21 cellular contexts compared by ENCODE assay signal in the genomic region with DNA sequence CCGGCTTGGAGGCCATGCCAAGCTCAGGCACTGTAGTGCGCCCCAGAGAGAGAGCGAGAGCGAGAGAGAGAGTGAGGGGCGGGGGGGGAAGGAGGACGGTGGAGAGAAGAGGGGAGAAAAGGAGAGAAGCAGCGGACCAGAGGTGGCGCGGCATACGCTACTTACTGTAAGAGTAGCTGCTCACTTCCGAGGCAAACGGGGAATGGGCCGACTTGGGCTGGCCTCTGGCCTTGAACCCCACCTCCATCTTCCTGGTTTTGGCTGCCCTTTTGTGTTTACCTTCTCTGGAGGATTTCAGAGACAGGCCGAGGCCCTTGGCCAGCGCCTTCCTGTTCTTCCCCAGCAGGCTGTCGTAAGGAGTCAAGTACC.
DNase-seq lines count a peak whose midpoint lies in the region; ATAC-seq, FAIRE-seq and TF ChIP-seq lines count a peak whose summit lies in the region.
"Had no signal": no experiment of that assay in that cellular context is flagged by ENCODE, and none has a peak within 500 bp of the region (broad histone marks: within the 10 kb centered on the region; RNA-seq: fewer than 3 reads in every experiment).

No MANE protein-coding gene starts in this region.

- H3K9me1 ChIP-seq in K562 (ENCODE audit: control insufficient read depth, insufficient read depth, low read length) = no peaks in the 10 kb centered on the region

- POLR2A ChIA-PET in K562 (lab: Yijun Ruan, JAX) = interaction anchor here (1.0 kb wide), 1 partner anchor 68 kb away, joined by 3 read pairs; no protein-coding TSS in a partner anchor

- TF ChIP-seq CTCF in K562 (IDR thresholded peaks at IDR 0.05 in 2 of 3, conservative IDR thresholded peaks at IDR 0.05 in 1 of 3; ENCODE audit: insufficient read depth in 2 of 3, low read depth in 1 of 3, low read length in 3 of 3) (no peak), left lung (IDR thresholded peaks at IDR 0.05) (no peak), upper lobe of left lung (IDR thresholded peaks at IDR 0.05) (no peak), breast epithelium (IDR thresholded peaks at IDR 0.05) (no peak)

- CTCF ChIA-PET in K562 (lab: Yijun Ruan, JAX; ENCODE audit: low intra/inter-chr PET ratio) = no interaction called here

- H3K4me1 ChIP-seq in K562 (replicated peaks in 1 of 2; ENCODE audit: control insufficient read depth in 2 of 2, insufficient read depth in 2 of 2, low read length in 2 of 2) = peaks cover 0 to 3% of the 10 kb centered on the region in 2 experiments; a peak in 2 of 5 replicates
- H3K4me1 ChIP-seq in left lung = peaks cover 11 to 31% of the 10 kb centered on the region in 2 donors
- H3K4me1 ChIP-seq in rectal smooth muscle tissue (ENCODE audit: control insufficient read depth, insufficient read depth, low read length) = peaks cover 35% of the 10 kb centered on the region
- H3K4me1 ChIP-seq in upper lobe of left lung = peaks cover 11 to 51% (median 37%) of the 10 kb centered on the region in 4 donors
- H3K4me1 ChIP-seq in breast epithelium = peaks cover 7 to 21% of the 10 kb centered on the region in 2 donors
- H3K4me1 ChIP-seq: A549 had no signal

- intact Hi-C loops in K562 (cut with micrococcal nuclease) = no loop called here
- intact Hi-C loops in left lung (cut with DNase I) = loop anchor here in 1 of 2 donors (10.0 kb wide), 1 partner anchor 122 kb away; no protein-coding TSS in a partner anchor
- intact Hi-C loops in breast epithelium (cut with DNase I; ENCODE audit: low total_unique reads) = no loop called here

- ATAC-seq in K562 (no peak), left lung (peak; percentile 4), upper lobe of left lung (ENCODE audit: low FRiP score in 2 of 2) (no peak), GM18858 (IDR thresholded peaks at IDR 0.05; ENCODE audit: unreplicated experiment) (no peak)
- ATAC-seq: A549, PC-3 had no signal

- WGBS in K562 (ENCODE audit: insufficient coverage, low coverage, missing lambda C conversion rate) = 95% methylated on average over 8 of the region's 16 CpGs
- 80 to 89% methylated on average over 16 of the region's 16 CpGs for WGBS in upper lobe of left lung, 2 donors

- no peak for FAIRE-seq in K562 (lab: Jason Lieb, UNC)
- FAIRE-seq: A549, G401.6 had no signal

- no TSS peak for BruUV-seq in K562 (replicated peaks; lab: Mats Ljungman, UMichigan)

- peaks cover 45% of the 10 kb centered on the region; the same call in 2 of the 3 replicates for H3K36me3 ChIP-seq in K562 (ENCODE audit: control insufficient read depth, insufficient read depth, low read length)
- H3K36me3 ChIP-seq in left lung = peaks cover 0 to 100% of the 10 kb centered on the region in 2 donors
- peaks cover 49% of the 10 kb centered on the region for H3K36me3 ChIP-seq in rectal smooth muscle tissue (ENCODE audit: control insufficient read depth, insufficient read depth, low read length)
- H3K36me3 ChIP-seq in upper lobe of left lung = peaks cover 35 to 90% (median 77%) of the 10 kb centered on the region in 4 donors
- H3K36me3 ChIP-seq in breast epithelium = peaks cover 10% of the 10 kb centered on the region

- DNase-seq in K562 (ENCODE audit: extremely low read depth in 1 of 4, low spot score in 3 of 4) = no peak
- peak in 1 of 2 donors; percentile 54 for DNase-seq in left lung
- peak in 1 of 2 donors; percentile 29 for DNase-seq in upper lobe of left lung
- no peak for DNase-seq in breast epithelium (ENCODE audit: low spot score in 2 of 2)
- DNase-seq in stimulated activated CD4-positive, alpha-beta T cell treated with anti-CD3 and anti-CD28 coated beads, Interleukin-4, amount 100 ng/mL, for 4 hours = no peak
- DNase-seq: AML-193; CD4-positive, alpha-beta T cell; DMS53; KG1; MG63; NCI-H2029; NCI-H446; NCI-H524 treated with DMSO at 0.1 percent for 48 hours; NCI-H774; PC-3; SK-N-SH had no signal

- in situ Hi-C loops in K562 (cut with MboI) = loop anchor here (10.0 kb wide), 1 partner anchor 318 kb away; no protein-coding TSS in a partner anchor

- TF ChIP-seq EP300 in K562 (IDR thresholded peaks at IDR 0.05; ENCODE audit: low read length) = no peak
- no peak for TF ChIP-seq EP300 in upper lobe of left lung (IDR thresholded peaks at IDR 0.05)

- H3K9ac ChIP-seq in K562 (ENCODE audit: insufficient read depth in 1 of 2, low read depth in 2 of 2, low read length in 2 of 2) (no peak overlapping the region), rectal smooth muscle tissue (ENCODE audit: low read length) (no peak overlapping the region)
- H3K9ac ChIP-seq: BLaER1 treated with 17β-estradiol and CSF1 and Interleukin-3, amounts not matched to agents 10 nM and 100 nM; SK-N-SH had no signal

- TF ChIP-seq RAD21 in K562 (CRISPR knock-in tag; conservative IDR thresholded peaks at IDR 0.05 in 1 of 2, IDR thresholded peaks at IDR 0.05 in 1 of 2) = no peak

- no peak overlapping the region for H3K4me3 ChIP-seq in K562
- H3K4me3 ChIP-seq in left lung = no peak overlapping the region
- H3K4me3 ChIP-seq in rectal smooth muscle tissue (ENCODE audit: low read length) = no peak overlapping the region
- no peak overlapping the region for H3K4me3 ChIP-seq in upper lobe of left lung
- no peak overlapping the region for H3K4me3 ChIP-seq in breast epithelium
- H3K4me3 ChIP-seq: A549; BLaER1 treated with 17β-estradiol and CSF1 and Interleukin-3, amounts not matched to agents 10 nM and 100 nM; MG63 had no signal

- H2AFZ ChIP-seq in K562 (ENCODE audit: low read depth, low read length) = no peak overlapping the region

- H3K4me2 ChIP-seq in K562 (ENCODE audit: insufficient read depth, low read length) = no peak overlapping the region
- H3K4me2 ChIP-seq: A549; BLaER1 treated with 17β-estradiol and CSF1 and Interleukin-3, amounts not matched to agents 10 nM and 100 nM; SK-N-SH had no signal

- TF ChIP-seq POLR2A in K562 (conservative IDR thresholded peaks at IDR 0.05) (no peak), upper lobe of left lung (IDR thresholded peaks at IDR 0.05) (no peak), breast epithelium (IDR thresholded peaks at IDR 0.05) (no peak)

- no peak overlapping the region for H3K27ac ChIP-seq in K562 (ENCODE audit: extremely low read depth, low read depth, low read length)
- H3K27ac ChIP-seq in left lung = no peak overlapping the region
- peak overlapping the region; percentile 66 for H3K27ac ChIP-seq in rectal smooth muscle tissue (ENCODE audit: low read depth, low read length)
- peak overlapping the region in 3 of 4 donors; percentile 19 to 72 (median 49) for H3K27ac ChIP-seq in upper lobe of left lung
- peak overlapping the region in 1 of 2 donors; percentile 7 for H3K27ac ChIP-seq in breast epithelium
- H3K27ac ChIP-seq: A549; BLaER1 treated with 17β-estradiol and CSF1 and Interleukin-3, amounts not matched to agents 10 nM and 100 nM had no signal

- H3K9me3 ChIP-seq in K562 (replicated peaks; ENCODE audit: control insufficient read depth, insufficient read depth, low read depth, low read length) (no peaks in the 10 kb centered on the region), left lung (no peaks in the 10 kb centered on the region), upper lobe of left lung (no peaks in the 10 kb centered on the region), breast epithelium (no peaks in the 10 kb centered on the region)
- H3K9me3 ChIP-seq: A549; BLaER1 treated with 17β-estradiol and CSF1 and Interleukin-3, amounts not matched to agents 10 nM and 100 nM; MG63; SK-N-SH had no signal

- H4K20me1 ChIP-seq in K562 (replicated peaks; ENCODE audit: control insufficient read depth, insufficient read depth, low read length) = 0 out of 2 replicates have a peak, but pooled peaks cover 7% of the 10 kb centered on the region

- H3K27me3 ChIP-seq in K562 (ENCODE audit: control insufficient read depth in 2 of 2, insufficient read depth in 2 of 2, low read length in 2 of 2) (no peaks in the 10 kb centered on the region), left lung (no peaks in the 10 kb centered on the region), rectal smooth muscle tissue (ENCODE audit: control insufficient read depth, insufficient read depth, low read length) (no peaks in the 10 kb centered on the region), upper lobe of left lung (no peaks in the 10 kb centered on the region), breast epithelium (no peaks in the 10 kb centered on the region)
- H3K27me3 ChIP-seq: BLaER1 treated with 17β-estradiol and CSF1 and Interleukin-3, amounts not matched to agents 10 nM and 100 nM; MG63 had no signal

- no peaks in the 10 kb centered on the region for H3K79me2 ChIP-seq in K562 (ENCODE audit: control insufficient read depth, insufficient read depth, low read length)

TF ChIP-seq in K562, 482 proteins besides CTCF, POLR2A, EP300 and RAD21:
- TF ChIP-seq ZNF740 (CRISPR knock-in tag; IDR thresholded peaks at IDR 0.05) (peak; percentile 70; the same call in 1 of the 2 replicates), ZNF740 (tag; IDR thresholded peaks at IDR 0.05) (no peak), BCLAF1 (IDR thresholded peaks at IDR 0.05; ENCODE audit: borderline replicate concordance in 1 of 2, control insufficient read depth in 1 of 2, low read depth in 2 of 2, low read length in 1 of 2) (no peak)
TF ChIP-seq in K562: peak in this region for 1.

Comparison
In these comparisons a context has a peak if more than half of its experiments do, and no peak if none do; other contexts are left out.
1. H3K27ac ChIP-seq: peak in rectal smooth muscle tissue (single experiment) and upper lobe of left lung (3 of 4); none in K562 (single experiment) and left lung (0 of 2).